Comparison of ENCODE assay signal across 8 cellular contexts in genomic region chr9:97293207-97293721, GRCh38. TPM values are rescaled to one million over a fixed set of nuclear protein-coding genes. Genes with fewer than 3 reads are reported as not detected.
DNase-seq lines count a peak whose midpoint lies in the region; ATAC-seq and TF ChIP-seq lines count a peak whose summit lies in the region.

No MANE protein-coding gene starts in this region.

- H3K27me3 ChIP-seq in liver (ENCODE audit: control insufficient read depth in 4 of 4, insufficient read depth in 4 of 4, low read length in 3 of 4) (no peaks in the 10 kb centered on the region), trophoblast cell (ENCODE audit: insufficient read depth, low read length) (no peaks in the 10 kb centered on the region)

- H3K79me2 ChIP-seq in trophoblast cell (ENCODE audit: control insufficient read depth, insufficient read depth, low read length, poor library complexity) = no peaks in the 10 kb centered on the region

- H3K23ac ChIP-seq in trophoblast cell (ENCODE audit: low read length) = no peak overlapping the region

- no peak overlapping the region for H2BK5ac ChIP-seq in trophoblast cell (ENCODE audit: low read depth, low read length, poor library complexity)

- no peak overlapping the region for H4K12ac ChIP-seq in trophoblast cell (ENCODE audit: low read depth, low read length)

- no peak overlapping the region for H3K4me2 ChIP-seq in trophoblast cell (ENCODE audit: low read length)

- no peak for TF ChIP-seq RAD21 in liver (IDR thresholded peaks at IDR 0.05)

- 64% methylated on average over 6 of the region's 6 CpGs for WGBS in liver
- no CpG with 5 or more reads among the region's 6 CpGs for WGBS in trophoblast cell (ENCODE audit: extremely low coverage, insufficient coverage, insufficient read length)

- no peak overlapping the region for H3K27ac ChIP-seq in liver (ENCODE audit: low read depth in 1 of 2, low read length in 2 of 2)
- no peak overlapping the region for H3K27ac ChIP-seq in trophoblast cell (ENCODE audit: low read depth, low read length)

- no peak overlapping the region for H3K4ac ChIP-seq in trophoblast cell (ENCODE audit: low read depth, low read length)

- DNase-seq in AG09319 (ENCODE audit: extremely low read depth, low read depth) (peak; percentile 2), MV-4-11 (lab: John Stamatoyannopoulos, UW) (peak; percentile 35), brain pericyte (ENCODE audit: low read depth, low spot score) (peak; percentile 26), trophoblast cell (no peak)
- DNase-seq in activated CD4-positive, alpha-beta T cell treated with anti-CD3 and anti-CD28 coated beads for 1 hour = no peak

- no peak overlapping the region for H3K18ac ChIP-seq in trophoblast cell (ENCODE audit: low read length)

- H2AK5ac ChIP-seq in trophoblast cell (ENCODE audit: low read length) = no peak overlapping the region

- no peak for TF ChIP-seq CTCF in AG09319 (IDR thresholded peaks at IDR 0.05; ENCODE audit: low read depth, low read length)
- TF ChIP-seq CTCF in liver (IDR thresholded peaks at IDR 0.05; ENCODE audit: low read depth, low read length, missing input control) = no peak

- no peak overlapping the region for H2BK120ac ChIP-seq in trophoblast cell (ENCODE audit: insufficient read depth, low read length, poor library complexity)

- peaks cover 0 to 22% (median 9%) of the 10 kb centered on the region in 4 donors for H3K36me3 ChIP-seq in liver (ENCODE audit: control insufficient read depth in 4 of 4, insufficient read depth in 3 of 4, low read depth in 1 of 4, low read length in 3 of 4)
- peaks cover 0 to 9% of the 10 kb centered on the region in 2 experiments for H3K36me3 ChIP-seq in trophoblast cell (ENCODE audit: control insufficient read depth in 1 of 2, insufficient read depth in 2 of 2, low read length in 2 of 2)

- H3K79me1 ChIP-seq in trophoblast cell (ENCODE audit: low read length) = no peaks in the 10 kb centered on the region

- no peak for ATAC-seq in GM21381 (IDR thresholded peaks at IDR 0.05; ENCODE audit: unreplicated experiment)
- no peak for ATAC-seq in GM19395 (IDR thresholded peaks at IDR 0.05; ENCODE audit: unreplicated experiment)

- peaks cover 0 to 2% (median 0%) of the 10 kb centered on the region in 4 donors for H3K4me1 ChIP-seq in liver (ENCODE audit: control insufficient read depth in 4 of 4, insufficient read depth in 4 of 4, low read length in 3 of 4)
- H3K4me1 ChIP-seq in trophoblast cell (ENCODE audit: control insufficient read depth in 1 of 2, insufficient read depth in 2 of 2, low read length in 2 of 2) = no peaks in the 10 kb centered on the region

- no peak overlapping the region for H3K14ac ChIP-seq in trophoblast cell (ENCODE audit: low read length)

- no peak overlapping the region for H2BK12ac ChIP-seq in trophoblast cell (ENCODE audit: low read length)

- H3K9ac ChIP-seq in liver (ENCODE audit: low read depth in 1 of 2, low read length in 2 of 2) = no peak overlapping the region
- no peak overlapping the region for H3K9ac ChIP-seq in trophoblast cell (ENCODE audit: low read length)

- no peak overlapping the region for H4K91ac ChIP-seq in trophoblast cell (ENCODE audit: low read depth, low read length)

- no peak overlapping the region for H2AFZ ChIP-seq in trophoblast cell (ENCODE audit: insufficient read depth, low read length, poor library complexity)

- H3K9me3 ChIP-seq in liver (ENCODE audit: control insufficient read depth in 4 of 4, low read length in 3 of 4) (peaks cover 0 to 3% (median 1%) of the 10 kb centered on the region in 4 donors), trophoblast cell (ENCODE audit: insufficient read depth, low read depth, low read length) (peaks cover 1% of the 10 kb centered on the region)

- H3K4me3 ChIP-seq in liver (ENCODE audit: low read depth in 1 of 3, low read length in 3 of 3) (no peak overlapping the region), trophoblast cell (ENCODE audit: low read depth, low read length) (no peak overlapping the region)

- no peak overlapping the region for H4K8ac ChIP-seq in trophoblast cell (ENCODE audit: low read depth, low read length)

TF ChIP-seq in liver, 16 proteins besides CTCF, POLR2A, EP300 and RAD21:
- TF ChIP-seq HNF4A (conservative IDR thresholded peaks at IDR 0.05) = peak in 1 of 2 donors; percentile 7
- TF ChIP-seq NR2F2 (IDR thresholded peaks at IDR 0.05) = peak; percentile 67
- TF ChIP-seq, protein P1, sequence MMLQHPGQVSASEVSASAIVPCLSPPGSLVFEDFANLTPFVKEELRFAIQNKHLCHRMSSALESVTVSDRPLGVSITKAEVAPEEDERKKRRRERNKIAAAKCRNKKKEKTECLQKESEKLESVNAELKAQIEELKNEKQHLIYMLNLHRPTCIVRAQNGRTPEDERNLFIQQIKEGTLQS (IDR thresholded peaks at IDR 0.05) = no peak
- TF ChIP-seq FOXA2 (IDR thresholded peaks at IDR 0.05) = no peak
- TF ChIP-seq RXRA (IDR thresholded peaks at IDR 0.05) = no peak

RNA-seq across cellular contexts. Expression of gene CCDC180, which starts 14.2 kb away (rescaled TPM):
- total RNA-seq in liver = 1 to 10 TPM; 1.3 to 3.1 TPM
- polyA plus RNA-seq in liver = under 1 TPM; 0.09 to 0.35 TPM
- 1.2 and 1.7 TPM in 2 replicates for polyA plus RNA-seq in trophoblast cell (2013)

Comparison
In these comparisons a context has a peak if more than half of its experiments do, and no peak if none do; other contexts are left out.
1. DNase-seq: peak in AG09319 (single experiment), MV-4-11 (single experiment) and brain pericyte (single experiment); none in trophoblast cell (0 of 2) and activated CD4-positive, alpha-beta T cell treated with anti-CD3 and anti-CD28 coated beads for 1 hour (single experiment).